8 cellular contexts compared by ENCODE assay signal in the genomic region with DNA sequence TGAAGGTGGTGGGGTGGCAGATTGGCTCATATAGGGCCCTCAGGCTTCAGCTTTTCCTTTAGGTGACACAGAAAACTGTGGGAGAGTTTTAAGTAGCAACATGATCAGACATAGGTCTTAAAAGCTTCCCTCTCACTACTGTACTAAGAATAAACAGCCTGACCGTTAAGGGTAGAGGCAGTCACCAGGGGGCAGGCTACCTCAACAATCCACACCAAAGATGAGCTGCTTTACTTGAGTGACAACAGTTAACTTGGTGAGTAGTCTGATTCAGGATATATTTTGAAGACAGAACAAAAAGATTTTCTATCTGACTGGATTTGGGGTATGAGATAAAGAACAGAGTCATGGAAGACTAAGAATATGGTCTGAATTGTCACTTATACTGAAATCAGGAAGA. TPM values are rescaled to one million over a fixed set of nuclear protein-coding genes. Genes with fewer than 3 reads are reported as not detected.
DNase-seq lines count a peak whose midpoint lies in the region; ATAC-seq and TF ChIP-seq lines count a peak whose summit lies in the region.

No MANE protein-coding gene starts in this region.

- H3K27me3 Mint-ChIP-seq in activated T-cell treated with anti-CD3 and anti-CD28 coated beads, Interleukin-2, amount 50 U/mL, for 24 hours = no peaks in the 10 kb centered on the region

- peaks cover 59% of the 10 kb centered on the region for H3K36me3 ChIP-seq in DND-41 (ENCODE audit: insufficient read depth, low read length)
- H3K36me3 ChIP-seq in HEK293 (ENCODE audit: control insufficient read depth in 2 of 2, insufficient read depth in 1 of 2, low read length in 2 of 2) = peaks cover 53% of the 10 kb centered on the region in 2 experiments
- peaks cover 18 to 96% of the 10 kb centered on the region in 2 donors for H3K36me3 ChIP-seq in psoas muscle (ENCODE audit: insufficient read depth in 1 of 2, low read depth in 1 of 2)

- intact Hi-C loops in psoas muscle (cut with DNase I) = loop anchor here in 1 of 2 donors (5.0 to 10.0 kb wide), 2 partner anchors 230 to 398 kb away; a partner anchor contains a TSS

- H3K9ac ChIP-seq in DND-41 (ENCODE audit: low read depth, low read length) = no peak overlapping the region

- H3K9me3 Mint-ChIP-seq in activated T-cell treated with anti-CD3 and anti-CD28 coated beads, Interleukin-2, amount 50 U/mL, for 24 hours = no peaks in the 10 kb centered on the region

- H3K27me3 ChIP-seq in DND-41 (ENCODE audit: insufficient read depth, low read length, poor library complexity) = no peaks in the 10 kb centered on the region
- no peaks in the 10 kb centered on the region for H3K27me3 ChIP-seq in psoas muscle (ENCODE audit: insufficient read depth in 3 of 3, low read length in 2 of 3)

- CTCF ChIA-PET in HEK293 (lab: Yijun Ruan, JAX) = interaction anchor here (0.6 to 6.2 kb wide), 26 partner anchors 9 to 522 kb away, joined by 3 to 74 read pairs (median 3); no protein-coding TSS in a partner anchor

- no peak overlapping the region for H3K27ac ChIP-seq in DND-41 (ENCODE audit: low read length)
- H3K27ac ChIP-seq in HEK293 (ENCODE audit: extremely low read depth, low read depth, low read length) = no peak overlapping the region
- no peak overlapping the region for H3K27ac ChIP-seq in psoas muscle

- TF ChIP-seq CTCF in DND-41 (IDR thresholded peaks at IDR 0.05; ENCODE audit: borderline replicate concordance, extremely low read depth, low read length, poor library complexity, severe bottlenecking) (peak; percentile 71), HEK293 (tag by site-specific recombination; IDR thresholded peaks at IDR 0.05) (0 out of 2 replicates have a peak, but pooled peaks have one; percentile 21), fibroblast of villous mesenchyme (IDR thresholded peaks at IDR 0.05; ENCODE audit: insufficient read depth, low read depth, low read length) (peak; percentile 72), psoas muscle (IDR thresholded peaks at IDR 0.05) (peak; percentile 60)

- H3K4me1 ChIP-seq in DND-41 (ENCODE audit: insufficient read depth, low read length) (no peaks in the 10 kb centered on the region), HEK293 (ENCODE audit: control insufficient read depth, insufficient read depth, low read length) (no peaks in the 10 kb centered on the region), psoas muscle (no peaks in the 10 kb centered on the region)

- peak overlapping the region; percentile 4 for H3K27ac Mint-ChIP-seq in activated T-cell treated with anti-CD3 and anti-CD28 coated beads, Interleukin-2, amount 50 U/mL, for 24 hours

- H2AFZ ChIP-seq in DND-41 (ENCODE audit: low read depth, low read length) = no peak overlapping the region

- ATAC-seq in DND-41 (ENCODE audit: insufficient read depth, low read depth) (peak; percentile 82), psoas muscle (peak; percentile 37 to 87 (median 75)), HG03280 (IDR thresholded peaks at IDR 0.05; ENCODE audit: unreplicated experiment) (no peak), GM21515 (IDR thresholded peaks at IDR 0.05; ENCODE audit: unreplicated experiment) (no peak)

- WGBS in psoas muscle, 3 donors = 8 to 18% (median 15%) methylated on average over 1 of the region's 1 CpG

- H4K20me1 ChIP-seq in DND-41 (ENCODE audit: insufficient read depth, low read length) = no peaks in the 10 kb centered on the region

- H3K79me2 ChIP-seq in DND-41 (ENCODE audit: insufficient read depth, low read length) = no peaks in the 10 kb centered on the region

- POLR2A ChIA-PET in HEK293 (lab: Yijun Ruan, JAX) = no interaction called here

- peak; percentile 61 for DNase-seq in DND-41
- DNase-seq in NOMO-1 treated with DMSO at 0.1 percent for 48 hours (lab: John Stamatoyannopoulos, UW; ENCODE audit: unreplicated experiment) = peak; percentile 24
- peak; percentile 58 for DNase-seq in activated T-cell treated with anti-CD3 and anti-CD28 coated beads, Interleukin-2, amount 50 U/mL, for 24 hours
- peak; percentile 60 for DNase-seq in fibroblast of villous mesenchyme (ENCODE audit: low read depth)
- peak; percentile 27 to 64 for DNase-seq in psoas muscle

- no peak overlapping the region for H3K4me2 ChIP-seq in DND-41 (ENCODE audit: insufficient read depth, low read length)

- H3K36me3 Mint-ChIP-seq in activated T-cell treated with anti-CD3 and anti-CD28 coated beads, Interleukin-2, amount 50 U/mL, for 24 hours (ENCODE audit: low read depth) = peaks cover 85% of the 10 kb centered on the region

- no peak overlapping the region for H3K4me3 Mint-ChIP-seq in activated T-cell treated with anti-CD3 and anti-CD28 coated beads, Interleukin-2, amount 50 U/mL, for 24 hours

- H3K9me3 ChIP-seq in DND-41 (ENCODE audit: insufficient read depth, low read length, severe bottlenecking) (no peaks in the 10 kb centered on the region), HEK293 (ENCODE audit: control insufficient read depth, insufficient read depth, low read depth, low read length) (no peaks in the 10 kb centered on the region), psoas muscle (no peaks in the 10 kb centered on the region)

- H3K4me1 Mint-ChIP-seq in activated T-cell treated with anti-CD3 and anti-CD28 coated beads, Interleukin-2, amount 50 U/mL, for 24 hours (ENCODE audit: low read depth) = peaks cover 2% of the 10 kb centered on the region

- H3K4me3 ChIP-seq in DND-41 (ENCODE audit: low read depth in 1 of 2, low read length in 2 of 2) (no peak overlapping the region), HEK293 (ENCODE audit: low read depth, low read length) (no peak overlapping the region), fibroblast of villous mesenchyme (ENCODE audit: low read depth, low read length) (no peak overlapping the region), psoas muscle (no peak overlapping the region)

TF ChIP-seq in HEK293, 187 proteins besides CTCF, POLR2A, EP300 and RAD21 (continues in another document):
- TF ChIP-seq, protein P1, sequence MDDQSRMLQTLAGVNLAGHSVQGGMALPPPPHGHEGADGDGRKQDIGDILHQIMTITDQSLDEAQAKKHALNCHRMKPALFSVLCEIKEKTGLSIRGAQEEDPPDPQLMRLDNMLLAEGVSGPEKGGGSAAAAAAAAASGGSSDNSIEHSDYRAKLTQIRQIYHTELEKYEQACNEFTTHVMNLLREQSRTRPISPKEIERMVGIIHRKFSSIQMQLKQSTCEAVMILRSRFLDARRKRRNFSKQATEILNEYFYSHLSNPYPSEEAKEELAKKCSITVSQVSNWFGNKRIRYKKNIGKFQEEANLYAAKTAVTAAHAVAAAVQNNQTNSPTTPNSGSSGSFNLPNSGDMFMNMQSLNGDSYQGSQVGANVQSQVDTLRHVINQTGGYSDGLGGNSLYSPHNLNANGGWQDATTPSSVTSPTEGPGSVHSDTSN (CRISPR knock-in tag; IDR thresholded peaks at IDR 0.05) = no peak
- TF ChIP-seq ZNF391 (tag by site-specific recombination; IDR thresholded peaks at IDR 0.05; ENCODE audit: borderline replicate concordance, low read depth) (no peak), ZNF311 (tag by site-specific recombination; IDR thresholded peaks at IDR 0.05; ENCODE audit: borderline replicate concordance) (no peak), YY2 (tag by site-specific recombination; IDR thresholded peaks at IDR 0.05) (no peak), ZNF175 (tag by site-specific recombination; IDR thresholded peaks at IDR 0.05) (no peak), ZFP69B (tag by site-specific recombination; IDR thresholded peaks at IDR 0.05) (no peak), SP3 (tag by site-specific recombination; IDR thresholded peaks at IDR 0.05) (no peak), SCRT2 (tag by site-specific recombination; IDR thresholded peaks at IDR 0.05) (peak; percentile 62; the same call in 1 of the 2 replicates), ZNF654 (tag by site-specific recombination; IDR thresholded peaks at IDR 0.05; ENCODE audit: low read depth) (peak; percentile 58), ZNF658 (tag by site-specific recombination; IDR thresholded peaks at IDR 0.05) (no peak), ZNF169 (tag by site-specific recombination; IDR thresholded peaks at IDR 0.05) (no peak), MEIS1 (CRISPR knock-in tag; IDR thresholded peaks at IDR 0.05; ENCODE audit: borderline replicate concordance) (0 out of 2 replicates have a peak, but pooled peaks have one; percentile 36), SETDB1 (IDR thresholded peaks at IDR 0.05; ENCODE audit: insufficient read length, low read length) (no peak)
- TF ChIP-seq, protein P2, sequence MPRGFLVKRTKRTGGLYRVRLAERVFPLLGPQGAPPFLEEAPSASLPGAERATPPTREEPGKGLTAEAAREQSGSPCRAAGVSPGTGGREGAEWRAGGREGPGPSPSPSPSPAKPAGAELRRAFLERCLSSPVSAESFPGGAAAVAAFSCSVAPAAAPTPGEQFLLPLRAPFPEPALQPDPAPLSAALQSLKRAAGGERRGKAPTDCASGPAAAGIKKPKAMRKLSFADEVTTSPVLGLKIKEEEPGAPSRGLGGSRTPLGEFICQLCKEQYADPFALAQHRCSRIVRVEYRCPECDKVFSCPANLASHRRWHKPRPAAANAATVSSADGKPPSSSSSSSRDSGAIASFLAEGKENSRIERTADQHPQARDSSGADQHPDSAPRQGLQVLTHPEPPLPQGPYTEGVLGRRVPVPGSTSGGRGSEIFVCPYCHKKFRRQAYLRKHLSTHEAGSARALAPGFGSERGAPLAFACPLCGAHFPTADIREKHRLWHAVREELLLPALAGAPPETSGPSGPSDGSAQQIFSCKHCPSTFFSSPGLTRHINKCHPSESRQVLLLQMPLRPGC (tag by site-specific recombination; IDR thresholded peaks at IDR 0.05) = no peak
- TF ChIP-seq, protein P3, sequence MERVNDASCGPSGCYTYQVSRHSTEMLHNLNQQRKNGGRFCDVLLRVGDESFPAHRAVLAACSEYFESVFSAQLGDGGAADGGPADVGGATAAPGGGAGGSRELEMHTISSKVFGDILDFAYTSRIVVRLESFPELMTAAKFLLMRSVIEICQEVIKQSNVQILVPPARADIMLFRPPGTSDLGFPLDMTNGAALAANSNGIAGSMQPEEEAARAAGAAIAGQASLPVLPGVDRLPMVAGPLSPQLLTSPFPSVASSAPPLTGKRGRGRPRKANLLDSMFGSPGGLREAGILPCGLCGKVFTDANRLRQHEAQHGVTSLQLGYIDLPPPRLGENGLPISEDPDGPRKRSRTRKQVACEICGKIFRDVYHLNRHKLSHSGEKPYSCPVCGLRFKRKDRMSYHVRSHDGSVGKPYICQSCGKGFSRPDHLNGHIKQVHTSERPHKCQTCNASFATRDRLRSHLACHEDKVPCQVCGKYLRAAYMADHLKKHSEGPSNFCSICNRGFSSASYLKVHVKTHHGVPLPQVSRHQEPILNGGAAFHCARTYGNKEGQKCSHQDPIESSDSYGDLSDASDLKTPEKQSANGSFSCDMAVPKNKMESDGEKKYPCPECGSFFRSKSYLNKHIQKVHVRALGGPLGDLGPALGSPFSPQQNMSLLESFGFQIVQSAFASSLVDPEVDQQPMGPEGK (tag by site-specific recombination; IDR thresholded peaks at IDR 0.05) = no peak

RNA-seq across cellular contexts. Expression of a gene that starts 53.7 kb away (rescaled TPM):
- 10.3 and 13.0 TPM in 2 replicates for total RNA-seq in fibroblast of villous mesenchyme
- 10 to 100 TPM; 16.9 to 30.5 (median 22.4) TPM for total RNA-seq in psoas muscle
- polyA plus RNA-seq in psoas muscle = 10 to 100 TPM in 1 of 3 donors, 1 to 10 TPM in 2; 7.6 to 26.5 (median 9.2) TPM

Comparison
In these comparisons a context has a peak if more than half of its experiments do, and no peak if none do; other contexts are left out.
1. ATAC-seq: peak in DND-41 (single experiment) and psoas muscle (4 of 4); none in HG03280 (single experiment) and GM21515 (single experiment).
2. CTCF ChIP-seq: peak in every context shown above with its lines; median percentile 72 in fibroblast of villous mesenchyme; 71 in DND-41; 60 in psoas muscle; 21 in HEK293.
3. Peak in every context shown above with its lines, with median percentiles within 50 percentile points of each other: DNase-seq.